In the genomic region with DNA sequence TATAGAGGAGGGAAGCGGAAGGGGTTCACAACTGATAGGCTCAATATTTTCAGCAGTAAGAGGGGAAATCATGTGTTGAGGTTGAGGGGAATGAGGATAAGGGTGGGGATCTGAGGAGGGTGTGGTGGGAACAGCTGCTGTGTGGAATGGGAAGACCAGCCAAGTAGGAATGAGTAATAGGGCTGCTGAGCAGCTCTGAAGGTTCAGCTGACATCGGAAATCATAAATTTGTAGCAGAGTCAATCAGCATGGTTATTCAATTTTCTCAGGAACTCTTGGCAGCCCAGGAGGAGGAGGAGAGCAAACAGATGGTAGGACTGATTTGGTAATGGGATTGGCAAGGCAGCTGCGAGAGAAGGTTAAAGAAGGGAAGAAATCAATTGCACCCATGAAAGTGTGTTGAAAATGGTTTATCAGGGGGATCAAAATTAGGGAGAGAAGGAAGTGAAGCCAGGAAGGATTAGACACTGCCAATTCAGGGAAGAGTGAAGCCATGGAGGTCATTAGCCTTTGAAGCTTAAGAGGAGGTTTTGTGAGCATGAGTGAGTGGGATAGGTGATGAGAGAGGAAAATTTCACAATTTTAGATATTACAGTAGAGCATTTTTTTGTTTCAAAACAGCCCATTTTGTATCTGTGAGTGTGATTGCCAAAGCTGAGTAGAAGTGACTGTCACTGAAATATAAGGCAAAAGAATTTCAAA, we compare ENCODE assay signal across 16 cellular contexts.
DNase-seq lines count a peak whose midpoint lies in the region; ATAC-seq and TF ChIP-seq lines count a peak whose summit lies in the region.
"Had no signal": no experiment of that assay in that cellular context is flagged by ENCODE, and none has a peak within 500 bp of the region (broad histone marks: within the 10 kb centered on the region; RNA-seq: fewer than 3 reads in every experiment).

No MANE protein-coding gene starts in this region.

- peak; percentile 63 for DNase-seq in GM04504 (ENCODE audit: low read depth)
- peak; percentile 84 to 93 for DNase-seq in SJCRH30
- peak; percentile 90 for DNase-seq in fibroblast of the aortic adventitia (ENCODE audit: low read depth)
- DNase-seq in retinal pigment epithelial cell (ENCODE audit: low read depth), result peak; percentile 56
- no peak for DNase-seq in DMS53 (lab: John Stamatoyannopoulos, UW)
- DNase-seq in NCI-H2107 (lab: John Stamatoyannopoulos, UW), result no peak
- no peak for DNase-seq in cortex of kidney (lab: John Stamatoyannopoulos, UW)
- DNase-seq: activated CD4-positive, alpha-beta T cell treated with anti-CD3 and anti-CD28 coated beads, Interleukin-2, amount 50 U/mL, for 48 hours; activated effector memory CD4-positive, alpha-beta T cell treated with Interleukin-2 at 50 U/mL for 16 hours; left cardiac atrium; NCI-H1105; NCI-H510A; nephron progenitor cell; RPMI8226; small intestine had no signal

- peaks cover 24% of the 10 kb centered on the region for H3K4me1 ChIP-seq in SJCRH30

- H3K27ac ChIP-seq in SJCRH30, result peak overlapping the region; percentile 87

- H3K27me3 ChIP-seq in SJCRH30, result no peaks in the 10 kb centered on the region

- H3K4me3 ChIP-seq in SJCRH30 (no peak overlapping the region), fibroblast of the aortic adventitia (ENCODE audit: low read depth, low read length) (peak overlapping the region; percentile 3), retinal pigment epithelial cell (ENCODE audit: low read length) (no peak overlapping the region)

- ATAC-seq in GM19324 (IDR thresholded peaks at IDR 0.05; ENCODE audit: low FRiP score, unreplicated experiment), result no peak

- peaks cover 24% of the 10 kb centered on the region for H3K36me3 ChIP-seq in SJCRH30

- TF ChIP-seq CTCF in fibroblast of the aortic adventitia (IDR thresholded peaks at IDR 0.05; ENCODE audit: insufficient read depth, low read length), result no peak
- no peak for TF ChIP-seq CTCF in retinal pigment epithelial cell (conservative IDR thresholded peaks at IDR 0.05; ENCODE audit: low read depth, low read length)

- no peaks in the 10 kb centered on the region for H3K9me3 ChIP-seq in SJCRH30 (replicated peaks)

Comparison
In these comparisons a context has a peak if more than half of its experiments do, and no peak if none do; other contexts are left out.
1. DNase-seq: peak in GM04504 (single experiment), SJCRH30 (2 of 2), fibroblast of the aortic adventitia (single experiment) and retinal pigment epithelial cell (single experiment); none in DMS53 (single experiment), NCI-H2107 (single experiment) and cortex of kidney (single experiment).